ENCODE assay signal across 1 cellular context in genomic region chr14:99481745-99482099, GRCh38.
TF ChIP-seq lines count a peak whose summit lies in the region.

No MANE protein-coding gene starts in this region.

TF ChIP-seq in SK-N-SH treated with all-trans-retinoic acid at 6 μM for 48 hours, 23 proteins besides CTCF, POLR2A, EP300 and RAD21 (continued from another document):
- no peak for TF ChIP-seq CSRNP3 (CRISPR knock-in tag; IDR thresholded peaks at IDR 0.05)
- no peak for TF ChIP-seq TCF4 (CRISPR knock-in tag; IDR thresholded peaks at IDR 0.05; ENCODE audit: borderline replicate concordance)
- TF ChIP-seq ZNF70 (CRISPR knock-in tag; IDR thresholded peaks at IDR 0.05): no peak
- TF ChIP-seq ARNTL (CRISPR knock-in tag; IDR thresholded peaks at IDR 0.05; ENCODE audit: borderline replicate concordance, low read depth): no peak
- no peak for TF ChIP-seq ZC3H10 (CRISPR knock-in tag; IDR thresholded peaks at IDR 0.05)
- TF ChIP-seq PATZ1 (CRISPR knock-in tag; IDR thresholded peaks at IDR 0.05; ENCODE audit: borderline replicate concordance): no peak
